ENCODE assay signal across 16 cellular contexts in genomic region chr7:71290382-71290781, GRCh38.
"Had no signal": no experiment of that assay in that cellular context is flagged by ENCODE, and none has a peak within 500 bp of the region (broad histone marks: within the 10 kb centered on the region; RNA-seq: fewer than 3 reads in every experiment).

No MANE protein-coding gene starts in this region.

- H3K4me1 ChIP-seq: gastrocnemius medialis, lower lobe of right lung, suprapubic skin had no signal

- H3K27ac ChIP-seq: ascending aorta, cardiac muscle cell, coronary artery, gastrocnemius medialis, hepatocyte, lower lobe of right lung, suprapubic skin had no signal

- H3K4me1 Mint-ChIP-seq: activated CD8-positive, alpha-beta memory T cell treated with anti-CD3 and anti-CD28 coated beads, Interleukin-2, amount 10 ng/mL, durations not matched to agents 7 days and 5 days; naive thymus-derived CD8-positive, alpha-beta T cell had no signal

- H3K9me3 ChIP-seq: ascending aorta, gastrocnemius medialis, lower lobe of right lung, suprapubic skin had no signal

- H3K4me3 Mint-ChIP-seq: activated CD8-positive, alpha-beta memory T cell treated with anti-CD3 and anti-CD28 coated beads, Interleukin-2, amount 10 ng/mL, durations not matched to agents 7 days and 5 days; activated T-cell treated with anti-CD3 and anti-CD28 coated beads, Interleukin-2, amount 50 U/mL, for 24 hours; naive thymus-derived CD8-positive, alpha-beta T cell had no signal

- H3K4me3 ChIP-seq: ascending aorta, cardiac muscle cell, coronary artery, gastrocnemius medialis, hepatocyte, lower lobe of right lung, suprapubic skin had no signal

- H3K36me3 ChIP-seq: ascending aorta, cardiac muscle cell, gastrocnemius medialis, lower lobe of right lung, suprapubic skin had no signal

- H3K36me3 Mint-ChIP-seq: activated CD8-positive, alpha-beta memory T cell treated with anti-CD3 and anti-CD28 coated beads, Interleukin-2, amount 10 ng/mL, durations not matched to agents 7 days and 5 days had no signal

- H3K27me3 ChIP-seq: ascending aorta, cardiac muscle cell, gastrocnemius medialis, hepatocyte, suprapubic skin had no signal

- DNase-seq: activated CD4-positive, alpha-beta T cell treated with anti-CD3 and anti-CD28 coated beads for 1 hour; activated CD4-positive, alpha-beta T cell treated with anti-CD3 and anti-CD28 coated beads, Interleukin-2, amount 50 U/mL, for 48 hours; activated CD8-positive, alpha-beta memory T cell treated with anti-CD3 and anti-CD28 coated beads, Interleukin-2, amount 10 ng/mL, durations not matched to agents 7 days and 5 days; activated effector memory CD4-positive, alpha-beta T cell treated with Interleukin-2 at 50 U/mL for 16 hours; activated T-cell treated with anti-CD3 and anti-CD28 coated beads, Interleukin-2, amount 50 U/mL, for 24 hours; effector CD8-positive, alpha-beta T cell; gastrocnemius medialis; kidney glomerular epithelial cell; lower lobe of right lung; naive thymus-derived CD8-positive, alpha-beta T cell; stimulated activated naive CD8-positive, alpha-beta T cell treated with anti-CD3 and anti-CD28 coated beads, Interleukin-15, Interleukin-2, amounts not matched to agents 100 U/mL and 50 U/mL, for 24 hours had no signal

- ATAC-seq: activated CD8-positive, alpha-beta memory T cell treated with anti-CD3 and anti-CD28 coated beads, Interleukin-2, amount 10 ng/mL, durations not matched to agents 7 days and 5 days; gastrocnemius medialis; lower lobe of right lung; naive thymus-derived CD8-positive, alpha-beta T cell; stimulated activated naive CD8-positive, alpha-beta T cell treated with anti-CD3 and anti-CD28 coated beads, Interleukin-15, Interleukin-2, amounts not matched to agents 100 U/mL and 50 U/mL, for 24 hours had no signal

- H3K27ac Mint-ChIP-seq: activated CD8-positive, alpha-beta memory T cell treated with anti-CD3 and anti-CD28 coated beads, Interleukin-2, amount 10 ng/mL, durations not matched to agents 7 days and 5 days; activated T-cell treated with anti-CD3 and anti-CD28 coated beads, Interleukin-2, amount 50 U/mL, for 24 hours; naive thymus-derived CD8-positive, alpha-beta T cell had no signal
